11 cellular contexts compared by ENCODE assay signal in genomic region chr10:96138102-96138501, GRCh38. TPM values are rescaled to one million over a fixed set of nuclear protein-coding genes. Genes with fewer than 3 reads are reported as not detected.
DNase-seq lines count a peak whose midpoint lies in the region; ATAC-seq and TF ChIP-seq lines count a peak whose summit lies in the region.
"Had no signal": no experiment of that assay in that cellular context is flagged by ENCODE, and none has a peak within 500 bp of the region (broad histone marks: within the 10 kb centered on the region; RNA-seq: fewer than 3 reads in every experiment).

No MANE protein-coding gene starts in this region.

- H3K4me1 Mint-ChIP-seq in activated T-helper 17 cell treated with anti-CD3 and anti-CD28 coated beads, Interleukin-2, amount 50 U/mL, for 72 hours: peaks cover 20% of the 10 kb centered on the region
- peaks cover 8% of the 10 kb centered on the region for H3K4me1 Mint-ChIP-seq in CD4-positive, alpha-beta T cell (ENCODE audit: low read depth)
- H3K4me1 Mint-ChIP-seq in mesothelial cell of epicardium: peaks cover 9% of the 10 kb centered on the region

- CTCF ChIA-PET in CD4-positive, alpha-beta T cell (lab: Charles Lee): interaction anchor here (1.3 kb wide), 1 partner anchor 8 kb away, joined by 3 read pairs; the partner anchor contains the start of gene ZNF518A

- no peak overlapping the region for H3K4me3 Mint-ChIP-seq in activated T-helper 17 cell treated with anti-CD3 and anti-CD28 coated beads, Interleukin-2, amount 50 U/mL, for 72 hours
- no peak overlapping the region for H3K4me3 Mint-ChIP-seq in CD4-positive, alpha-beta T cell
- no peak overlapping the region for H3K4me3 Mint-ChIP-seq in mesothelial cell of epicardium

- H3K9me3 Mint-ChIP-seq in activated T-helper 17 cell treated with anti-CD3 and anti-CD28 coated beads, Interleukin-2, amount 50 U/mL, for 72 hours: no peaks in the 10 kb centered on the region
- H3K9me3 Mint-ChIP-seq in CD4-positive, alpha-beta T cell: no peaks in the 10 kb centered on the region
- no peaks in the 10 kb centered on the region for H3K9me3 Mint-ChIP-seq in mesothelial cell of epicardium

- POLR2A ChIA-PET in CD4-positive, alpha-beta T cell (lab: Charles Lee): no interaction called here

- H3K27me3 ChIP-seq in CD4-positive, alpha-beta T cell (ENCODE audit: control insufficient read depth, insufficient read depth, low read length): no peaks in the 10 kb centered on the region

- H3K27me3 Mint-ChIP-seq in activated T-helper 17 cell treated with anti-CD3 and anti-CD28 coated beads, Interleukin-2, amount 50 U/mL, for 72 hours: no peaks in the 10 kb centered on the region
- no peaks in the 10 kb centered on the region for H3K27me3 Mint-ChIP-seq in CD4-positive, alpha-beta T cell
- no peaks in the 10 kb centered on the region for H3K27me3 Mint-ChIP-seq in mesothelial cell of epicardium (ENCODE audit: low read depth)
- H3K27me3 Mint-ChIP-seq: progenitor cell of endocrine pancreas had no signal

- peak; percentile 96 for ATAC-seq in GM18867 (IDR thresholded peaks at IDR 0.05; ENCODE audit: unreplicated experiment)
- peak; percentile 97 for ATAC-seq in GM21390 (IDR thresholded peaks at IDR 0.05; ENCODE audit: unreplicated experiment)
- peak; percentile 97 for ATAC-seq in HG03064 (IDR thresholded peaks at IDR 0.05; ENCODE audit: low read depth, unreplicated experiment)
- ATAC-seq in activated T-helper 17 cell treated with anti-CD3 and anti-CD28 coated beads, Interleukin-2, amount 50 U/mL, for 72 hours (replicated peaks): peak; percentile 97
- ATAC-seq in CD4-positive, alpha-beta T cell (ENCODE audit: poor library complexity): no peak
- ATAC-seq: lower lobe of right lung had no signal

- no peaks in the 10 kb centered on the region for H3K9me3 ChIP-seq in CD4-positive, alpha-beta T cell (ENCODE audit: control insufficient read depth, low read length)
- H3K9me3 ChIP-seq: lower lobe of right lung had no signal

- no peak for DNase-seq in CD4-positive, alpha-beta T cell
- no peak for DNase-seq in activated CD8-positive, alpha-beta memory T cell treated with anti-CD3 and anti-CD28 coated beads, Interleukin-2, amount 50 U/mL, for 4 hours
- DNase-seq in H4 (ENCODE audit: low spot score) (no peak), mesothelial cell of epicardium (ENCODE audit: low spot score in 2 of 2, unreplicated experiment in 2 of 2) (no peak)
- DNase-seq: lower lobe of right lung, NCI-H526 had no signal

- H3K36me3 Mint-ChIP-seq in activated T-helper 17 cell treated with anti-CD3 and anti-CD28 coated beads, Interleukin-2, amount 50 U/mL, for 72 hours (ENCODE audit: low read depth): peaks cover 97% of the 10 kb centered on the region
- H3K36me3 Mint-ChIP-seq in CD4-positive, alpha-beta T cell (ENCODE audit: low read depth): peaks cover 95% of the 10 kb centered on the region
- H3K36me3 Mint-ChIP-seq in mesothelial cell of epicardium: peaks cover 43% of the 10 kb centered on the region

- no peak for TF ChIP-seq CTCF in CD4-positive, alpha-beta T cell (IDR thresholded peaks at IDR 0.05)
- no peak for TF ChIP-seq CTCF in mesothelial cell of epicardium (IDR thresholded peaks at IDR 0.05; ENCODE audit: unreplicated experiment)

- intact Hi-C loops in CD4-positive, alpha-beta T cell (cut with DNase I, micrococcal nuclease): loop anchor here in 1 of 2 experiments (10.0 kb wide), 1 partner anchor 443 kb away; the partner anchor contains the start of gene TCTN3

- H3K27ac Mint-ChIP-seq in activated T-helper 17 cell treated with anti-CD3 and anti-CD28 coated beads, Interleukin-2, amount 50 U/mL, for 72 hours: peak overlapping the region; percentile 21
- H3K27ac Mint-ChIP-seq in CD4-positive, alpha-beta T cell: no peak overlapping the region
- H3K27ac Mint-ChIP-seq in mesothelial cell of epicardium: no peak overlapping the region
- H3K27ac Mint-ChIP-seq: progenitor cell of endocrine pancreas had no signal

- H3K27ac ChIP-seq in CD4-positive, alpha-beta T cell (ENCODE audit: low read depth, low read length): no peak overlapping the region
- H3K27ac ChIP-seq: lower lobe of right lung had no signal

RNA-seq across cellular contexts. Expression of gene ZNF518A, which starts 8.0 kb away (rescaled TPM):
- 10 to 100 TPM; 14.8 to 17.3 TPM for total RNA-seq in activated T-helper 17 cell treated with anti-CD3 and anti-CD28 coated beads, Interleukin-2, amount 50 U/mL, for 72 hours
- total RNA-seq in CD4-positive, alpha-beta T cell: 1 to 10 TPM; 7.4 to 7.9 TPM
- 4.5 and 4.7 TPM in 2 replicates for total RNA-seq in H4 (2014; rRNA removed; shearing (Covaris generic))
- total RNA-seq in mesothelial cell of epicardium: 40.7 to 41.3 TPM (median 41.0 TPM) in 3 replicates
